In genomic region chr1:234983554-234983911, GRCh38 we compare ENCODE assay signal across 14 cellular contexts.
A peak's percentile ranks its signal among the peaks of the same experiment; 100 is the strongest.
DNase-seq lines count a peak whose midpoint lies in the region; ATAC-seq, FAIRE-seq and TF ChIP-seq lines count a peak whose summit lies in the region.
"Had no signal": no experiment of that assay in that cellular context is flagged by ENCODE, and none has a peak within 500 bp of the region (broad histone marks: within the 10 kb centered on the region; RNA-seq: fewer than 3 reads in every experiment).

No MANE protein-coding gene starts in this region.

- no peaks in the 10 kb centered on the region for H3K79me2 ChIP-seq in K562 (ENCODE audit: control insufficient read depth, insufficient read depth, low read length)

- TF ChIP-seq RAD21 in K562 (CRISPR knock-in tag; conservative IDR thresholded peaks at IDR 0.05 in 1 of 2, IDR thresholded peaks at IDR 0.05 in 1 of 2), result no peak

- no peaks in the 10 kb centered on the region for H4K20me1 ChIP-seq in K562 (replicated peaks; ENCODE audit: control insufficient read depth, insufficient read depth, low read length)

- ATAC-seq in natural killer cell treated with Interleukin-12 subunit alpha and Interleukin-12 subunit beta and Interleukin-15 and Interleukin-18, amount 100 ng/mL, for 72 hours, result no peak
- ATAC-seq in natural killer cell (no peak), K562 (no peak), HG03175 (IDR thresholded peaks at IDR 0.05; ENCODE audit: unreplicated experiment) (no peak), HG03095 (IDR thresholded peaks at IDR 0.05; ENCODE audit: unreplicated experiment) (no peak)
- ATAC-seq: left cardiac atrium had no signal

- POLR2A ChIA-PET in K562 (lab: Yijun Ruan, JAX), result interaction anchor here (0.7 to 1.7 kb wide), 3 partner anchors 9 to 457 kb away, joined by 3 to 5 read pairs (median 3); no protein-coding TSS in a partner anchor

- H3K4me1 ChIP-seq in K562 (replicated peaks in 1 of 2; ENCODE audit: control insufficient read depth in 2 of 2, insufficient read depth in 2 of 2, low read length in 2 of 2), result peaks cover 36 to 70% of the 10 kb centered on the region in 2 experiments

- no peaks in the 10 kb centered on the region for H3K9me1 ChIP-seq in K562 (ENCODE audit: control insufficient read depth, insufficient read depth, low read length)

- DNase-seq in natural killer cell treated with Interleukin-12 subunit alpha and Interleukin-12 subunit beta and Interleukin-15 and Interleukin-18, amount 100 ng/mL, for 72 hours (ENCODE audit: low spot score), result no peak
- DNase-seq in natural killer cell (no peak), K562 (ENCODE audit: extremely low read depth in 1 of 4, low spot score in 3 of 4) (no peak), osteocyte (ENCODE audit: extremely low spot score, unreplicated experiment) (no peak), EL (no peak), foreskin fibroblast (no peak)
- DNase-seq: activated CD4-positive, alpha-beta T cell treated with anti-CD3 and anti-CD28 coated beads for 4 hours; left cardiac atrium; ovary; stimulated activated CD4-positive, alpha-beta T cell treated with anti-CD3 and anti-CD28 coated beads, Interleukin-4, amount 100 ng/mL, for 4 hours had no signal

- H3K27me3 ChIP-seq in K562 (ENCODE audit: control insufficient read depth in 2 of 2, insufficient read depth in 2 of 2, low read length in 2 of 2), result no peaks in the 10 kb centered on the region
- H3K27me3 ChIP-seq: ovary had no signal

- 85% methylated on average over 4 of the region's 4 CpGs for WGBS in K562 (ENCODE audit: insufficient coverage, low coverage, missing lambda C conversion rate)

- intact Hi-C loops in natural killer cell (cut with micrococcal nuclease) (no loop called here), K562 (cut with micrococcal nuclease) (no loop called here)

- BruUV-seq in K562 (replicated peaks; lab: Mats Ljungman, UMichigan), result no TSS peak

- no peak overlapping the region for H3K4me3 ChIP-seq in K562
- no peak overlapping the region for H3K4me3 ChIP-seq in foreskin fibroblast (ENCODE audit: low read depth in 1 of 2, low read length in 2 of 2)
- H3K4me3 ChIP-seq: ovary had no signal

- peak overlapping the region; percentile 90; the same call in 1 of the 2 replicates for H2AFZ ChIP-seq in K562 (ENCODE audit: low read depth, low read length)

- peak; percentile 42 for FAIRE-seq in K562 (lab: Jason Lieb, UNC)

- H3K9me3 Mint-ChIP-seq in natural killer cell treated with Interleukin-12 subunit alpha and Interleukin-12 subunit beta and Interleukin-15 and Interleukin-18, amount 100 ng/mL, for 72 hours, result no peaks in the 10 kb centered on the region
- H3K9me3 Mint-ChIP-seq in natural killer cell, result no peaks in the 10 kb centered on the region
- H3K9me3 Mint-ChIP-seq in osteocyte (ENCODE audit: unreplicated experiment), result peaks cover 4% of the 10 kb centered on the region
- H3K9me3 Mint-ChIP-seq: activated naive CD4-positive, alpha-beta T cell treated with anti-CD3 and anti-CD28 coated beads, Interleukin-2, amount 50 U/mL, for 24 hours had no signal

- H3K4me2 ChIP-seq in K562 (ENCODE audit: insufficient read depth, low read length), result no peak overlapping the region

- peak overlapping the region; percentile 67; the same call in 1 of the 3 replicates for H3K27ac ChIP-seq in K562 (ENCODE audit: extremely low read depth, low read depth, low read length)
- H3K27ac ChIP-seq: ovary had no signal

- peaks cover 64 to 75% of the 10 kb centered on the region in 2 donors for H3K4me1 Mint-ChIP-seq in natural killer cell treated with Interleukin-12 subunit alpha and Interleukin-12 subunit beta and Interleukin-15 and Interleukin-18, amount 100 ng/mL, for 72 hours (ENCODE audit: low read depth in 2 of 2)
- H3K4me1 Mint-ChIP-seq in natural killer cell (peaks cover 33 to 42% of the 10 kb centered on the region in 2 donors), osteocyte (ENCODE audit: unreplicated experiment) (peaks cover 88% of the 10 kb centered on the region)

- H3K9me3 ChIP-seq in K562 (replicated peaks; ENCODE audit: control insufficient read depth, insufficient read depth, low read depth, low read length), result no peaks in the 10 kb centered on the region
- H3K9me3 ChIP-seq: ovary had no signal

- no peak for TF ChIP-seq EP300 in K562 (IDR thresholded peaks at IDR 0.05; ENCODE audit: low read length)

- H3K4me3 Mint-ChIP-seq in natural killer cell treated with Interleukin-12 subunit alpha and Interleukin-12 subunit beta and Interleukin-15 and Interleukin-18, amount 100 ng/mL, for 72 hours, result peak overlapping the region; percentile 72
- H3K4me3 Mint-ChIP-seq in natural killer cell (no peak overlapping the region), osteocyte (ENCODE audit: unreplicated experiment) (no peak overlapping the region)
- H3K4me3 Mint-ChIP-seq: activated naive CD4-positive, alpha-beta T cell treated with anti-CD3 and anti-CD28 coated beads, Interleukin-2, amount 50 U/mL, for 24 hours had no signal

- TF ChIP-seq POLR2A in K562 (conservative IDR thresholded peaks at IDR 0.05), result no peak

- H3K27ac Mint-ChIP-seq in natural killer cell treated with Interleukin-12 subunit alpha and Interleukin-12 subunit beta and Interleukin-15 and Interleukin-18, amount 100 ng/mL, for 72 hours, result peak overlapping the region; percentile 90 to 98
- H3K27ac Mint-ChIP-seq in natural killer cell, result no peak overlapping the region
- peak overlapping the region; percentile 99 for H3K27ac Mint-ChIP-seq in osteocyte (ENCODE audit: unreplicated experiment)
- H3K27ac Mint-ChIP-seq: activated naive CD4-positive, alpha-beta T cell treated with anti-CD3 and anti-CD28 coated beads, Interleukin-2, amount 50 U/mL, for 24 hours had no signal

- in situ Hi-C loops in K562 (cut with MboI), result no loop called here

- H3K9ac ChIP-seq in K562 (ENCODE audit: insufficient read depth in 1 of 2, low read depth in 2 of 2, low read length in 2 of 2), result no peak overlapping the region

- peaks cover 12% of the 10 kb centered on the region for H3K36me3 Mint-ChIP-seq in natural killer cell treated with Interleukin-12 subunit alpha and Interleukin-12 subunit beta and Interleukin-15 and Interleukin-18, amount 100 ng/mL, for 72 hours
- H3K36me3 Mint-ChIP-seq in natural killer cell (no peaks in the 10 kb centered on the region), osteocyte (ENCODE audit: unreplicated experiment) (peaks cover 3% of the 10 kb centered on the region)
- H3K36me3 Mint-ChIP-seq: activated naive CD4-positive, alpha-beta T cell treated with anti-CD3 and anti-CD28 coated beads, Interleukin-2, amount 50 U/mL, for 24 hours had no signal

- H3K27me3 Mint-ChIP-seq in natural killer cell treated with Interleukin-12 subunit alpha and Interleukin-12 subunit beta and Interleukin-15 and Interleukin-18, amount 100 ng/mL, for 72 hours, result no peaks in the 10 kb centered on the region
- H3K27me3 Mint-ChIP-seq in natural killer cell (ENCODE audit: low read depth in 2 of 2) (no peaks in the 10 kb centered on the region), osteocyte (ENCODE audit: unreplicated experiment) (no peaks in the 10 kb centered on the region)
- H3K27me3 Mint-ChIP-seq: activated naive CD4-positive, alpha-beta T cell treated with anti-CD3 and anti-CD28 coated beads, Interleukin-2, amount 50 U/mL, for 24 hours; B cell had no signal

- TF ChIP-seq CTCF in natural killer cell (IDR thresholded peaks at IDR 0.05), result no peak
- TF ChIP-seq CTCF in K562 (IDR thresholded peaks at IDR 0.05 in 2 of 3, conservative IDR thresholded peaks at IDR 0.05 in 1 of 3; ENCODE audit: insufficient read depth in 2 of 3, low read depth in 1 of 3, low read length in 3 of 3), result no peak
- TF ChIP-seq CTCF in osteocyte (IDR thresholded peaks at IDR 0.05), result no peak
- no peak for TF ChIP-seq CTCF in foreskin fibroblast (IDR thresholded peaks at IDR 0.05; ENCODE audit: low read depth, low read length)

- CTCF ChIA-PET in K562 (lab: Yijun Ruan, JAX; ENCODE audit: low intra/inter-chr PET ratio), result no interaction called here

- H3K36me3 ChIP-seq in K562 (ENCODE audit: control insufficient read depth, insufficient read depth, low read length), result no peaks in the 10 kb centered on the region
- H3K36me3 ChIP-seq: ovary had no signal

TF ChIP-seq in K562, 482 proteins besides CTCF, POLR2A, EP300 and RAD21 (continues in another document):
- no peak for TF ChIP-seq GTF2F1 (IDR thresholded peaks at IDR 0.05; ENCODE audit: low read depth, low read length)
- TF ChIP-seq TAF1 (IDR thresholded peaks at IDR 0.05; ENCODE audit: control insufficient read depth, extremely low read depth, insufficient read depth, low read length, severe bottlenecking), result no peak
- TF ChIP-seq ZNF76 (CRISPR knock-in tag; IDR thresholded peaks at IDR 0.05; ENCODE audit: borderline replicate concordance), result no peak
- no peak for TF ChIP-seq TRIM25 (IDR thresholded peaks at IDR 0.05; ENCODE audit: borderline replicate concordance)
- no peak for TF ChIP-seq MIER1 (IDR thresholded peaks at IDR 0.05; ENCODE audit: low read depth)
- TF ChIP-seq TARDBP (IDR thresholded peaks at IDR 0.05), result no peak
- no peak for TF ChIP-seq NFE2L1 (tag; IDR thresholded peaks at IDR 0.05; ENCODE audit: borderline replicate concordance, low read depth)
- no peak for TF ChIP-seq BACH1 (tag; IDR thresholded peaks at IDR 0.05)
- no peak for TF ChIP-seq ZZZ3 (IDR thresholded peaks at IDR 0.05)
- TF ChIP-seq HNRNPH1 (optimal IDR thresholded peaks at IDR 0.05; ENCODE audit: low read depth, low read length), result no peak
- no peak for TF ChIP-seq ZNF511 (CRISPR knock-in tag; IDR thresholded peaks at IDR 0.05)
- no peak for TF ChIP-seq NRF1 (conservative IDR thresholded peaks at IDR 0.05 in 1 of 2, IDR thresholded peaks at IDR 0.05 in 1 of 2)
- no peak for TF ChIP-seq ZNF785 (CRISPR knock-in tag; IDR thresholded peaks at IDR 0.05)
- no peak for TF ChIP-seq SMAD2 (IDR thresholded peaks at IDR 0.05; ENCODE audit: low read depth, low read length)

Comparison
In these comparisons a context has a peak if more than half of its experiments do, and no peak if none do; other contexts are left out.
1. H3K27ac Mint-ChIP-seq: peak in natural killer cell treated with Interleukin-12 subunit alpha and Interleukin-12 subunit beta and Interleukin-15 and Interleukin-18, amount 100 ng/mL, for 72 hours (2 of 2) and osteocyte (single experiment); none in natural killer cell (0 of 2).